ENCODE assay signal across 8 cellular contexts in the genomic region with DNA sequence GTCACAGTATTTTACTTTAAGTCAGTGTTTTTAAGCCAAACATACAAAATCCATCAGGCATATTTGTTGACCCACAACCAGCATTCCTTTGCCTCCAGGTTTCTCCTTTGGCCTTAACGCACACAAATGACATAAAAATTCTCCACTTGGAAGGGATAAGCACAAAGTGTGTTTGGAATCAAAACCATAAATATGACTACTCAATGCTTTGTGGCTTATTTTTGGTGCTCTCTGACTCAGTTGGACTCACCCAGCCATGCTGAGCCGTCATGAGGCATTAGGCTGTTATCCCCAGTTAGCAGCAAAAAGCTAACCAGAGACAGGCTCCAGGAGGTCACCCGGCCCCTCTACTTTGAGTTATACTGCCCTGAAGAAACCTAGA. TPM values are rescaled to one million over a fixed set of nuclear protein-coding genes. Genes with fewer than 3 reads are reported as not detected.
DNase-seq lines count a peak whose midpoint lies in the region; ATAC-seq and TF ChIP-seq lines count a peak whose summit lies in the region.

No MANE protein-coding gene starts in this region.

- ATAC-seq in activated T-cell treated with anti-CD3 and anti-CD28 coated beads, Interleukin-2, amount 50 U/mL, for 4 hours = no peak
- no peak for ATAC-seq in activated naive CD8-positive, alpha-beta T cell treated with anti-CD3 and anti-CD28 coated beads, Interleukin-2, amount 50 U/mL, for 24 hours
- ATAC-seq in left lung (no peak), HG02678 (IDR thresholded peaks at IDR 0.05; ENCODE audit: unreplicated experiment) (no peak), HG02870 (IDR thresholded peaks at IDR 0.05; ENCODE audit: unreplicated experiment) (no peak)

- no peaks in the 10 kb centered on the region for H3K9me3 Mint-ChIP-seq in activated T-cell treated with anti-CD3 and anti-CD28 coated beads, Interleukin-2, amount 50 U/mL, for 4 hours
- H3K9me3 Mint-ChIP-seq in activated naive CD8-positive, alpha-beta T cell treated with anti-CD3 and anti-CD28 coated beads, Interleukin-2, amount 50 U/mL, for 24 hours = no peaks in the 10 kb centered on the region

- no peak for TF ChIP-seq EP300 in tibial nerve (IDR thresholded peaks at IDR 0.05)

- H3K27ac ChIP-seq in left lung = peak overlapping the region; percentile 94 to 96
- H3K27ac ChIP-seq in tibial nerve = peak overlapping the region; percentile 83 to 96 (median 91)

- intact Hi-C loops in left lung (cut with DNase I) = no loop called here

- H3K36me3 Mint-ChIP-seq in activated T-cell treated with anti-CD3 and anti-CD28 coated beads, Interleukin-2, amount 50 U/mL, for 4 hours (ENCODE audit: insufficient read depth) = peaks cover 3% of the 10 kb centered on the region
- no peaks in the 10 kb centered on the region for H3K36me3 Mint-ChIP-seq in activated naive CD8-positive, alpha-beta T cell treated with anti-CD3 and anti-CD28 coated beads, Interleukin-2, amount 50 U/mL, for 24 hours (ENCODE audit: low read depth)

- H3K27me3 ChIP-seq in left lung (no peaks in the 10 kb centered on the region), tibial nerve (no peaks in the 10 kb centered on the region)

- H3K27ac Mint-ChIP-seq in activated naive CD8-positive, alpha-beta T cell treated with anti-CD3 and anti-CD28 coated beads, Interleukin-2, amount 50 U/mL, for 24 hours = peak overlapping the region; percentile 97

- no peak for DNase-seq in activated T-cell treated with anti-CD3 and anti-CD28 coated beads, Interleukin-2, amount 50 U/mL, for 4 hours
- DNase-seq in activated T-cell treated with anti-CD3 and anti-CD28 coated beads, Interleukin-2, amount 50 U/mL, for 1 hour = no peak
- no peak for DNase-seq in activated naive CD8-positive, alpha-beta T cell treated with anti-CD3 and anti-CD28 coated beads, Interleukin-2, amount 50 U/mL, for 24 hours
- DNase-seq in left lung = no peak
- no peak for DNase-seq in tibial nerve (ENCODE audit: low spot score in 2 of 2)
- DNase-seq in kidney glomerular epithelial cell (lab: John Stamatoyannopoulos, UW) = no peak

- H3K4me3 ChIP-seq in left lung (peak overlapping the region; percentile 65 to 66), tibial nerve (peak overlapping the region; percentile 62 to 81 (median 70))

- H3K9me3 ChIP-seq in left lung = no peaks in the 10 kb centered on the region
- H3K9me3 ChIP-seq in tibial nerve = no peaks in the 10 kb centered on the region

- H3K27me3 Mint-ChIP-seq in activated T-cell treated with anti-CD3 and anti-CD28 coated beads, Interleukin-2, amount 50 U/mL, for 4 hours (ENCODE audit: low read depth) = no peaks in the 10 kb centered on the region
- no peaks in the 10 kb centered on the region for H3K27me3 Mint-ChIP-seq in activated naive CD8-positive, alpha-beta T cell treated with anti-CD3 and anti-CD28 coated beads, Interleukin-2, amount 50 U/mL, for 24 hours

- TF ChIP-seq CTCF in left lung (IDR thresholded peaks at IDR 0.05) = no peak
- no peak for TF ChIP-seq CTCF in tibial nerve (IDR thresholded peaks at IDR 0.05)

- peaks cover 40 to 73% of the 10 kb centered on the region in 2 donors for H3K4me1 ChIP-seq in left lung
- peaks cover 0 to 81% (median 47%) of the 10 kb centered on the region in 4 donors for H3K4me1 ChIP-seq in tibial nerve

- H3K36me3 ChIP-seq in left lung (no peaks in the 10 kb centered on the region), tibial nerve (no peaks in the 10 kb centered on the region)

- H3K4me1 Mint-ChIP-seq in activated T-cell treated with anti-CD3 and anti-CD28 coated beads, Interleukin-2, amount 50 U/mL, for 4 hours (ENCODE audit: low read depth) = peaks cover 72% of the 10 kb centered on the region
- H3K4me1 Mint-ChIP-seq in activated naive CD8-positive, alpha-beta T cell treated with anti-CD3 and anti-CD28 coated beads, Interleukin-2, amount 50 U/mL, for 24 hours = peaks cover 72% of the 10 kb centered on the region

- H3K4me3 Mint-ChIP-seq in activated T-cell treated with anti-CD3 and anti-CD28 coated beads, Interleukin-2, amount 50 U/mL, for 4 hours = peak overlapping the region; percentile 98
- peak overlapping the region; percentile 99 for H3K4me3 Mint-ChIP-seq in activated naive CD8-positive, alpha-beta T cell treated with anti-CD3 and anti-CD28 coated beads, Interleukin-2, amount 50 U/mL, for 24 hours

- WGBS in tibial nerve, 2 donors = 35 to 40% methylated on average over 3 of the region's 3 CpGs

- TF ChIP-seq POLR2A in tibial nerve (IDR thresholded peaks at IDR 0.05) = no peak

RNA-seq across cellular contexts. Expression of gene PRUNE1, which starts 0.9 kb away (rescaled TPM):
- 10 to 100 TPM; 11.0 to 13.7 (median 11.9) TPM for total RNA-seq in activated T-cell treated with anti-CD3 and anti-CD28 coated beads, Interleukin-2, amount 50 U/mL, for 4 hours
- total RNA-seq in left lung (10 to 100 TPM; 15.1 to 18.1 TPM), tibial nerve (10 to 100 TPM; 22.0 to 40.4 (median 28.5) TPM)

RNA-seq across cellular contexts. Expression of gene MINDY1, which starts 2.5 kb away (rescaled TPM):
- total RNA-seq in activated T-cell treated with anti-CD3 and anti-CD28 coated beads, Interleukin-2, amount 50 U/mL, for 4 hours = 1 to 10 TPM; 5.0 to 7.0 (median 6.5) TPM
- 10 to 100 TPM; 26.0 to 32.9 TPM for total RNA-seq in left lung
- total RNA-seq in tibial nerve = 10 to 100 TPM; 45.5 to 63.2 (median 49.5) TPM

RNA-seq across cellular contexts. Expression of gene ANXA9, which starts 27.1 kb away (rescaled TPM):
- not detected for total RNA-seq in activated T-cell treated with anti-CD3 and anti-CD28 coated beads, Interleukin-2, amount 50 U/mL, for 4 hours
- 1 to 10 TPM; 1.1 to 2.4 TPM for total RNA-seq in left lung
- total RNA-seq in tibial nerve = 10 to 100 TPM in 2 of 4 donors, 1 to 10 TPM in 2; 2.1 to 12.2 (median 7.8) TPM

RNA-seq across cellular contexts. Expression of gene BNIPL, which starts 27.2 kb away (rescaled TPM):
- under 1 TPM; 0.22 to 0.53 (median 0.28) TPM for total RNA-seq in activated T-cell treated with anti-CD3 and anti-CD28 coated beads, Interleukin-2, amount 50 U/mL, for 4 hours
- 1 to 10 TPM; 3.5 to 5.9 TPM for total RNA-seq in left lung
- total RNA-seq in tibial nerve = 1 to 10 TPM in 2 of 4 donors, under 1 TPM in 1, not detected in 1; 0.22 to 2.2 (median 1.3) TPM

RNA-seq across cellular contexts. Expression of gene CERS2, which starts 34.6 kb away (rescaled TPM):
- total RNA-seq in activated T-cell treated with anti-CD3 and anti-CD28 coated beads, Interleukin-2, amount 50 U/mL, for 4 hours = 100 to 1,000 TPM; 199 to 208 (median 200) TPM
- total RNA-seq in left lung (100 to 1,000 TPM; 325 to 359 TPM), tibial nerve (100 to 1,000 TPM; 137 to 168 (median 140) TPM)
